Comparison of ENCODE assay signal across 25 cellular contexts in the genomic region with DNA sequence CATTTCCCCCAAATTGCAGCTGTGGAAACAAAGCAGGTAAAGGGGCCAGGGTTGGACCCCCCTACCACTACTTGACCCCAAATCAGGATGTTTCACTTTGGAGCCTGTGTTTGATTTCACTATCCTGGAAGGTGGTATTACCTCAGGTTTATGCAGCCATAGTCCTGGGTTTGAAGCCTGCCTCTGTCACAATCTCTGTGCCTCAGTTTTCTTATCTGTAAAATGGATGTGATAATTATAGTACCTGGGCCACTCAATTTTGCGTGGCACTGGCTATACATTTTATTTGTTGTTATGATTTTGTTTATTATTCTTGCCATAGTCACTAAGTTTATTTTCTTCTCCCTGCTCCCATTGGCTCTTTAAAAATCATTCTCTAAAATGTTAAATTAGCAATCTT. TPM values are rescaled to one million over a fixed set of nuclear protein-coding genes. Genes with fewer than 3 reads are reported as not detected.
DNase-seq lines count a peak whose midpoint lies in the region; ATAC-seq, FAIRE-seq and TF ChIP-seq lines count a peak whose summit lies in the region.
"Had no signal": no experiment of that assay in that cellular context is flagged by ENCODE, and none has a peak within 500 bp of the region (broad histone marks: within the 10 kb centered on the region; RNA-seq: fewer than 3 reads in every experiment).

No MANE protein-coding gene starts in this region.

- POLR2A ChIA-PET in K562 (lab: Yijun Ruan, JAX): interaction anchor here (0.6 to 1.6 kb wide), 4 partner anchors 17 to 844 kb away, joined by 3 to 4 read pairs (median 3); no protein-coding TSS in a partner anchor

- TF ChIP-seq POLR2A in K562 (conservative IDR thresholded peaks at IDR 0.05): no peak

- in situ Hi-C loops in K562 (cut with MboI): no loop called here

- no peaks in the 10 kb centered on the region for H3K36me3 Mint-ChIP-seq in natural killer cell
- H3K36me3 Mint-ChIP-seq in natural killer cell treated with Interleukin-12 subunit alpha and Interleukin-12 subunit beta and Interleukin-15 and Interleukin-18, amount 100 ng/mL, for 72 hours: no peaks in the 10 kb centered on the region
- H3K36me3 Mint-ChIP-seq in nephron (ENCODE audit: low read depth): peaks cover 14% of the 10 kb centered on the region

- no peak overlapping the region for H3K4me2 ChIP-seq in K562 (ENCODE audit: insufficient read depth, low read length)
- H3K4me2 ChIP-seq: A549 had no signal

- no peak for TF ChIP-seq CTCF in natural killer cell (IDR thresholded peaks at IDR 0.05)
- TF ChIP-seq CTCF in K562 (IDR thresholded peaks at IDR 0.05 in 2 of 3, conservative IDR thresholded peaks at IDR 0.05 in 1 of 3; ENCODE audit: insufficient read depth in 2 of 3, low read depth in 1 of 3, low read length in 3 of 3): no peak
- no peak for TF ChIP-seq CTCF in nephron (IDR thresholded peaks at IDR 0.05; ENCODE audit: unreplicated experiment in 3 of 3)
- TF ChIP-seq CTCF in psoas muscle (IDR thresholded peaks at IDR 0.05): no peak

- H3K4me3 ChIP-seq in K562: no peak overlapping the region
- H3K4me3 ChIP-seq in psoas muscle: no peak overlapping the region
- H3K4me3 ChIP-seq: A549; BLaER1 treated with 17β-estradiol and CSF1 and Interleukin-3, amounts not matched to agents 10 nM and 100 nM; HAP-1 had no signal

- H3K9me1 ChIP-seq in K562 (ENCODE audit: control insufficient read depth, insufficient read depth, low read length): peaks cover 4% of the 10 kb centered on the region

- H3K4me3 Mint-ChIP-seq in natural killer cell: no peak overlapping the region
- no peak overlapping the region for H3K4me3 Mint-ChIP-seq in natural killer cell treated with Interleukin-12 subunit alpha and Interleukin-12 subunit beta and Interleukin-15 and Interleukin-18, amount 100 ng/mL, for 72 hours
- no peak overlapping the region for H3K4me3 Mint-ChIP-seq in nephron
- H3K4me3 Mint-ChIP-seq: CD4-positive, alpha-beta memory T cell; HFFc6 had no signal

- peaks cover 42% of the 10 kb centered on the region for H4K20me1 ChIP-seq in K562 (replicated peaks; ENCODE audit: control insufficient read depth, insufficient read depth, low read length)

- no peak for TF ChIP-seq RAD21 in K562 (CRISPR knock-in tag; conservative IDR thresholded peaks at IDR 0.05 in 1 of 2, IDR thresholded peaks at IDR 0.05 in 1 of 2)

- FAIRE-seq in K562 (lab: Jason Lieb, UNC): no peak
- FAIRE-seq: A549, GM12891, GM18507, H54 had no signal

- CTCF ChIA-PET in K562 (lab: Yijun Ruan, JAX; ENCODE audit: low intra/inter-chr PET ratio): no interaction called here

- DNase-seq in natural killer cell (no peak), K562 (ENCODE audit: extremely low read depth in 1 of 4, low spot score in 3 of 4) (no peak), psoas muscle (no peak), NCI-H82 treated with DMSO at 0.1 percent for 48 hours (lab: John Stamatoyannopoulos, UW; ENCODE audit: unreplicated experiment) (no peak)
- no peak for DNase-seq in natural killer cell treated with Interleukin-12 subunit alpha and Interleukin-12 subunit beta and Interleukin-15 and Interleukin-18, amount 100 ng/mL, for 72 hours (ENCODE audit: low spot score)
- DNase-seq: 8988T; ACHN; AML-193; BE2C; Calu3; CD4-positive, alpha-beta memory T cell; COR-L47; DMS53; DMS79 treated with DMSO at 0.1 percent for 48 hours; GF-D8; GOT3; HFFc6 had no signal

- no peak overlapping the region for H2AFZ ChIP-seq in K562 (ENCODE audit: low read depth, low read length)

- H3K27me3 Mint-ChIP-seq in natural killer cell (ENCODE audit: low read depth in 2 of 2) (no peaks in the 10 kb centered on the region), nephron (ENCODE audit: low read depth) (no peaks in the 10 kb centered on the region)
- no peaks in the 10 kb centered on the region for H3K27me3 Mint-ChIP-seq in natural killer cell treated with Interleukin-12 subunit alpha and Interleukin-12 subunit beta and Interleukin-15 and Interleukin-18, amount 100 ng/mL, for 72 hours
- H3K27me3 Mint-ChIP-seq: CD4-positive, alpha-beta memory T cell had no signal

- H3K9me3 ChIP-seq in K562 (replicated peaks; ENCODE audit: control insufficient read depth, insufficient read depth, low read depth, low read length): no peaks in the 10 kb centered on the region
- H3K9me3 ChIP-seq in psoas muscle: no peaks in the 10 kb centered on the region
- H3K9me3 ChIP-seq: A549; BE2C; BLaER1 treated with 17β-estradiol and CSF1 and Interleukin-3, amounts not matched to agents 10 nM and 100 nM; HAP-1 had no signal

- ATAC-seq in natural killer cell (no peak), K562 (no peak), psoas muscle (no peak), HG03139 (IDR thresholded peaks at IDR 0.05; ENCODE audit: unreplicated experiment) (no peak)
- ATAC-seq in natural killer cell treated with Interleukin-12 subunit alpha and Interleukin-12 subunit beta and Interleukin-15 and Interleukin-18, amount 100 ng/mL, for 72 hours: no peak
- ATAC-seq: A549 had no signal

- BruUV-seq in K562 (replicated peaks; lab: Mats Ljungman, UMichigan): no TSS peak

- H3K9ac ChIP-seq in K562 (ENCODE audit: insufficient read depth in 1 of 2, low read depth in 2 of 2, low read length in 2 of 2): no peak overlapping the region
- H3K9ac ChIP-seq: BLaER1 treated with 17β-estradiol and CSF1 and Interleukin-3, amounts not matched to agents 10 nM and 100 nM had no signal

- intact Hi-C loops in natural killer cell (cut with micrococcal nuclease): no loop called here
- intact Hi-C loops in K562 (cut with micrococcal nuclease): no loop called here
- intact Hi-C loops in psoas muscle (cut with DNase I): no loop called here

- WGBS in K562 (ENCODE audit: insufficient coverage, low coverage, missing lambda C conversion rate): 59% methylated on average over 1 of the region's 1 CpG
- WGBS in psoas muscle, 3 donors: 94 to 100% (median 100%) methylated on average over 1 of the region's 1 CpG

- H3K4me1 Mint-ChIP-seq in natural killer cell (peaks cover 78 to 89% of the 10 kb centered on the region in 2 donors), nephron (peaks cover 62% of the 10 kb centered on the region)
- H3K4me1 Mint-ChIP-seq in natural killer cell treated with Interleukin-12 subunit alpha and Interleukin-12 subunit beta and Interleukin-15 and Interleukin-18, amount 100 ng/mL, for 72 hours (ENCODE audit: low read depth in 2 of 2): peaks cover 56 to 59% of the 10 kb centered on the region in 2 donors

- H3K4me1 ChIP-seq in K562 (replicated peaks in 1 of 2; ENCODE audit: control insufficient read depth in 2 of 2, insufficient read depth in 2 of 2, low read length in 2 of 2) (peaks cover 5 to 25% of the 10 kb centered on the region in 2 experiments; a peak in 4 of 5 replicates), psoas muscle (peaks cover 34% of the 10 kb centered on the region)

- H3K27ac Mint-ChIP-seq in natural killer cell (peak overlapping the region; percentile 66 to 73), nephron (peak overlapping the region in 2 of 3 experiments; percentile 15 to 66)
- peak overlapping the region in 1 of 2 donors; percentile 45 for H3K27ac Mint-ChIP-seq in natural killer cell treated with Interleukin-12 subunit alpha and Interleukin-12 subunit beta and Interleukin-15 and Interleukin-18, amount 100 ng/mL, for 72 hours
- H3K27ac Mint-ChIP-seq: HFFc6 had no signal

- H3K27me3 ChIP-seq in K562 (ENCODE audit: control insufficient read depth in 2 of 2, insufficient read depth in 2 of 2, low read length in 2 of 2): no peaks in the 10 kb centered on the region
- H3K27me3 ChIP-seq in psoas muscle (ENCODE audit: insufficient read depth in 3 of 3, low read length in 2 of 3): no peaks in the 10 kb centered on the region
- H3K27me3 ChIP-seq: BE2C; BLaER1 treated with 17β-estradiol and CSF1 and Interleukin-3, amounts not matched to agents 10 nM and 100 nM had no signal

- H3K36me3 ChIP-seq in K562 (ENCODE audit: control insufficient read depth, insufficient read depth, low read length) (peaks cover 12% of the 10 kb centered on the region; the same call in 1 of the 3 replicates), psoas muscle (ENCODE audit: insufficient read depth in 1 of 2, low read depth in 1 of 2) (no peaks in the 10 kb centered on the region)
- H3K36me3 ChIP-seq: BE2C, HAP-1 had no signal

- H3K27ac ChIP-seq in K562 (ENCODE audit: extremely low read depth, low read depth, low read length) (no peak overlapping the region), psoas muscle (no peak overlapping the region)
- H3K27ac ChIP-seq: A549 had no signal

- H3K9me3 Mint-ChIP-seq in natural killer cell (no peaks in the 10 kb centered on the region), nephron (no peaks in the 10 kb centered on the region)
- no peaks in the 10 kb centered on the region for H3K9me3 Mint-ChIP-seq in natural killer cell treated with Interleukin-12 subunit alpha and Interleukin-12 subunit beta and Interleukin-15 and Interleukin-18, amount 100 ng/mL, for 72 hours
- H3K9me3 Mint-ChIP-seq: CD4-positive, alpha-beta memory T cell; HFFc6 had no signal

- peaks cover 96% of the 10 kb centered on the region for H3K79me2 ChIP-seq in K562 (ENCODE audit: control insufficient read depth, insufficient read depth, low read length)

- no peak for TF ChIP-seq EP300 in K562 (IDR thresholded peaks at IDR 0.05; ENCODE audit: low read length)

TF ChIP-seq in K562, 482 proteins besides CTCF, POLR2A, EP300 and RAD21 (continues in another document):
- no peak for TF ChIP-seq CC2D1A (IDR thresholded peaks at IDR 0.05)

RNA-seq across cellular contexts. Expression of a gene that starts 26.7 kb away (rescaled TPM):
- total RNA-seq in natural killer cell: 10 to 100 TPM; 49.9 to 60.9 (median 60.5) TPM
- total RNA-seq in natural killer cell treated with Interleukin-12 subunit alpha and Interleukin-12 subunit beta and Interleukin-15 and Interleukin-18, amount 100 ng/mL, for 72 hours: 10 to 100 TPM; 28.6 to 34.9 TPM
- 56.9 and 64.3 TPM in 2 replicates for total RNA-seq in K562 (2011; cell fraction: chromatin; rRNA removed; ENCODE audit: low replicate concordance)
- total RNA-seq in K562 (2011; cell fraction: nucleolus; rRNA removed): 33.0 and 36.0 TPM in 2 replicates
- total RNA-seq in K562 (2011; cell fraction: nucleoplasm; rRNA removed): 32.8 and 33.1 TPM in 2 replicates
- total RNA-seq in K562 (2014; rRNA removed): 15.5 and 17.4 TPM in 2 replicates
- 14.9 and 16.9 TPM in 2 replicates for total RNA-seq in K562 (2014; rRNA removed; fragmentation: Illumina TruSeq; extraction: Trizol)
- total RNA-seq in K562 (2015; rRNA removed; fragmentation: Illumina TruSeq; extraction: Trizol): 16.1 and 16.5 TPM in 2 replicates
- total RNA-seq in K562 (2021): 23.8 and 29.0 TPM in 2 replicates
- polyA plus RNA-seq in K562 (2011; rRNA removed): 15.7 and 16.8 TPM in 2 replicates
- polyA plus RNA-seq in K562 (2011; cell fraction: cytosol; rRNA removed): 13.0 and 13.9 TPM in 2 replicates
- 30.2 and 41.3 TPM in 2 replicates for polyA plus RNA-seq in K562 (2011; cell fraction: nucleus; rRNA removed)
- polyA plus RNA-seq in K562 (2012): 14.1 and 15.7 TPM in 2 replicates
- 21.7 and 22.5 TPM in 2 replicates for polyA plus RNA-seq in K562 (2014; fragmentation: Illumina TruSeq; extraction: Trizol)
- 1 to 10 TPM; 5.0 to 6.7 TPM for polyA plus RNA-seq in K562 (2014; fragmentation: Nextera tagmentation; extraction: Ambion mirVana)
- 12.7 and 15.6 TPM in 2 replicates for polyA plus RNA-seq in K562 (2014; rRNA removed)
- polyA minus RNA-seq in K562 (2011; rRNA and poly(A)+ RNA removed): 30.8 and 34.8 TPM in 2 replicates
- 17.8 and 22.9 TPM in 2 replicates for polyA minus RNA-seq in K562 (2011; cell fraction: cytosol; rRNA and poly(A)+ RNA removed)
- 23.2 and 32.0 TPM in 2 replicates for polyA minus RNA-seq in K562 (2011; cell fraction: nucleus; rRNA and poly(A)+ RNA removed)
- 10 to 100 TPM in 1 of 4 donors, 1 to 10 TPM in 3; 2.8 to 16.1 (median 7.2) TPM for total RNA-seq in psoas muscle
- polyA plus RNA-seq in psoas muscle: 1 to 10 TPM; 1.1 to 4.9 (median 4.9) TPM
